In the genomic region with DNA sequence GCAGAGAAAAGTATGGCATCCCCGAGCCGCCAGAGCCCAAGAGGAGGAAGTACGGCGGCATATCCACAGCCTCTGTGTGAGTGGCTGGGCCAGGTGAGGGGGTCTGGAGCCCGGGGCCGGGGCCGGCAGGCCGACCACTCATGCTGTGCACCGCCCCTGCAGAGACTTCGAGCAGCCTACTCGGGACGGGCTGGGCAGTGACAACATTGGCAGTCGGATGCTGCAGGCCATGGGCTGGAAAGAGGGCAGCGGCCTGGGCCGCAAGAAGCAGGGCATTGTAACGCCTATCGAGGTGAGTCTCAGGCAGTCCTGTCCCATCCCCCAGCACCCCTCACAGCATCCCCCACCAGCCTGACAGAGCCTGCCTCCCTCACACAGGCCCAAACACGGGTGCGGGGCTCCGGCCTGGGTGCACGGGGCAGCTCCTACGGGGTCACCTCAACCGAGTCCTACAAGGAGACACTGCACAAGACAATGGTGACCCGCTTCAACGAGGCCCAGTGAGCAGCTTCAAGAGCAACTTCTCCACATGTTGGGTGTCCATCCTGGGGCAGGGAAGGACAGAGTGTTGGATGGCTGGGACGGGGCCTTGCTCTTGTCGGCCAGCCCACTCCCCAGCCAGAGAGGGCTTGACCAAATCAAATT, we compare ENCODE assay signal across 22 cellular contexts.
"Had no signal": no experiment of that assay in that cellular context is flagged by ENCODE, and none has a peak within 500 bp of the region (broad histone marks: within the 10 kb centered on the region; RNA-seq: fewer than 3 reads in every experiment).

No MANE protein-coding gene starts in this region.

- DNase-seq: activated CD4-positive, alpha-beta memory T cell treated with anti-CD3 and anti-CD28 coated beads for 36 hours; activated CD8-positive, alpha-beta memory T cell treated with anti-CD3 and anti-CD28 coated beads, Interleukin-2, amount 10 ng/mL, durations not matched to agents 7 days and 5 days; activated naive CD4-positive, alpha-beta T cell treated with anti-CD3 and anti-CD28 coated beads, Interleukin-2, amount 10 ng/mL, durations not matched to agents 7 days and 5 days; cerebellar nuclear complex; effector CD8-positive, alpha-beta T cell; esophagus squamous epithelium; heart right ventricle; immature natural killer cell; lower lobe of right lung; stimulated activated CD4-positive, alpha-beta T cell treated with anti-CD3 and anti-CD28 coated beads, Interleukin-2, amount 100 ng/mL, for 48 hours; stimulated activated naive CD8-positive, alpha-beta T cell treated with anti-CD3 and anti-CD28 coated beads, Interleukin-15, amount 100 ng/mL, for 72 hours; SW 1271; trophoblast cell had no signal

- H3K4me1 Mint-ChIP-seq: nephron had no signal

- H3K27ac Mint-ChIP-seq: activated CD8-positive, alpha-beta memory T cell treated with anti-CD3 and anti-CD28 coated beads, Interleukin-2, amount 10 ng/mL, durations not matched to agents 7 days and 5 days; activated naive CD4-positive, alpha-beta T cell treated with anti-CD3 and anti-CD28 coated beads, Interleukin-2, amount 10 ng/mL, durations not matched to agents 7 days and 5 days; activated T-helper 17 cell treated with anti-CD3 and anti-CD28 coated beads, Interleukin-2, amount 50 U/mL, for 72 hours; dendritic cell treated with granulocyte-macrophage colony-stimulating factor and Interleukin-4, amounts not matched to agents 40 ng/mL and 50 ng/mL, for 4 days; immature natural killer cell; nephron; progenitor cell of endocrine pancreas had no signal

- H3K4me3 Mint-ChIP-seq: activated CD4-positive, alpha-beta memory T cell treated with anti-CD3 and anti-CD28 coated beads for 36 hours; activated CD8-positive, alpha-beta memory T cell treated with anti-CD3 and anti-CD28 coated beads, Interleukin-2, amount 10 ng/mL, durations not matched to agents 7 days and 5 days; activated naive CD4-positive, alpha-beta T cell treated with anti-CD3 and anti-CD28 coated beads, Interleukin-2, amount 10 ng/mL, durations not matched to agents 7 days and 5 days; activated T-helper 17 cell treated with anti-CD3 and anti-CD28 coated beads, Interleukin-2, amount 50 U/mL, for 72 hours; dendritic cell treated with granulocyte-macrophage colony-stimulating factor and Interleukin-4, amounts not matched to agents 40 ng/mL and 50 ng/mL, for 4 days; immature natural killer cell; nephron; stimulated activated naive CD8-positive, alpha-beta T cell treated with anti-CD3 and anti-CD28 coated beads, Interleukin-15, amount 100 ng/mL, for 72 hours had no signal

- H3K9me3 Mint-ChIP-seq: activated CD4-positive, alpha-beta memory T cell treated with anti-CD3 and anti-CD28 coated beads for 36 hours; activated naive CD4-positive, alpha-beta T cell treated with anti-CD3 and anti-CD28 coated beads, Interleukin-2, amount 10 ng/mL, durations not matched to agents 7 days and 5 days; activated T-helper 17 cell treated with anti-CD3 and anti-CD28 coated beads, Interleukin-2, amount 50 U/mL, for 72 hours; dendritic cell treated with granulocyte-macrophage colony-stimulating factor and Interleukin-4, amounts not matched to agents 40 ng/mL and 50 ng/mL, for 4 days; immature natural killer cell; nephron; stimulated activated naive CD8-positive, alpha-beta T cell treated with anti-CD3 and anti-CD28 coated beads, Interleukin-15, amount 100 ng/mL, for 72 hours had no signal

- H3K27me3 ChIP-seq: esophagus squamous epithelium, right atrium auricular region, suprapubic skin, vagina had no signal

- H3K27me3 Mint-ChIP-seq: activated CD4-positive, alpha-beta memory T cell treated with anti-CD3 and anti-CD28 coated beads for 36 hours; activated CD8-positive, alpha-beta memory T cell treated with anti-CD3 and anti-CD28 coated beads, Interleukin-2, amount 10 ng/mL, durations not matched to agents 7 days and 5 days; activated naive CD4-positive, alpha-beta T cell treated with anti-CD3 and anti-CD28 coated beads, Interleukin-2, amount 10 ng/mL, durations not matched to agents 7 days and 5 days; activated T-helper 17 cell treated with anti-CD3 and anti-CD28 coated beads, Interleukin-2, amount 50 U/mL, for 72 hours; dendritic cell treated with granulocyte-macrophage colony-stimulating factor and Interleukin-4, amounts not matched to agents 40 ng/mL and 50 ng/mL, for 4 days; progenitor cell of endocrine pancreas; stimulated activated naive CD8-positive, alpha-beta T cell treated with anti-CD3 and anti-CD28 coated beads, Interleukin-15, amount 100 ng/mL, for 72 hours had no signal

- H3K9me3 ChIP-seq: esophagus squamous epithelium, heart right ventricle, lower lobe of right lung, right atrium auricular region, suprapubic skin, vagina had no signal

- H3K4me3 ChIP-seq: esophagus squamous epithelium, heart right ventricle, lower lobe of right lung, right atrium auricular region, suprapubic skin, vagina had no signal

- H3K27ac ChIP-seq: esophagus squamous epithelium, heart right ventricle, lower lobe of right lung, right atrium auricular region, suprapubic skin, vagina had no signal

- FAIRE-seq: astrocyte, TTC549 had no signal

- H3K4me1 ChIP-seq: lower lobe of right lung, vagina had no signal

- ATAC-seq: activated CD8-positive, alpha-beta memory T cell treated with anti-CD3 and anti-CD28 coated beads, Interleukin-2, amount 10 ng/mL, durations not matched to agents 7 days and 5 days; activated T-helper 17 cell treated with anti-CD3 and anti-CD28 coated beads, Interleukin-2, amount 50 U/mL, for 72 hours; lower lobe of right lung; stimulated activated naive CD8-positive, alpha-beta T cell treated with anti-CD3 and anti-CD28 coated beads, Interleukin-15, amount 100 ng/mL, for 72 hours had no signal
